ENCODE assay signal across 2 cellular contexts in genomic region chrX:24561121-24561520, GRCh38.
TF ChIP-seq lines count a peak whose summit lies in the region.

No MANE protein-coding gene starts in this region.

TF ChIP-seq in HCT116, 20 proteins besides CTCF, POLR2A, EP300 and RAD21 (continued from another document):
- TF ChIP-seq ZBTB33 (IDR thresholded peaks at IDR 0.05; ENCODE audit: extremely low read depth, insufficient replicate concordance, low read length) (no peak), EZH2 (IDR thresholded peaks at IDR 0.05) (no peak), TCF7L2 (IDR thresholded peaks at IDR 0.05; ENCODE audit: borderline replicate concordance, extremely low read depth, insufficient read depth, insufficient read length) (no peak), SIN3A (IDR thresholded peaks at IDR 0.05; ENCODE audit: low read depth) (no peak), EGR1 (IDR thresholded peaks at IDR 0.05; ENCODE audit: low read depth) (no peak), CEBPB (IDR thresholded peaks at IDR 0.05; ENCODE audit: low read depth) (no peak), REST (IDR thresholded peaks at IDR 0.05; ENCODE audit: low read depth) (no peak), SP1 (IDR thresholded peaks at IDR 0.05; ENCODE audit: low read depth) (no peak), CBX3 (IDR thresholded peaks at IDR 0.05; ENCODE audit: low read depth) (no peak), ELF1 (IDR thresholded peaks at IDR 0.05; ENCODE audit: borderline replicate concordance, low read depth) (no peak), SRF (IDR thresholded peaks at IDR 0.05; ENCODE audit: low read depth) (no peak), YY1 (IDR thresholded peaks at IDR 0.05; ENCODE audit: extremely low read depth, insufficient replicate concordance, low read depth, low read length) (no peak), FOSL1 (IDR thresholded peaks at IDR 0.05; ENCODE audit: low read depth) (no peak), ZNF274 (IDR thresholded peaks at IDR 0.05; ENCODE audit: low read depth, low read length) (no peak)

TF ChIP-seq in SK-N-SH, 30 proteins besides CTCF, POLR2A, EP300 and RAD21 (continued from another document):
- TF ChIP-seq IRF3 (IDR thresholded peaks at IDR 0.05; ENCODE audit: low read depth, low read length) (no peak), MEF2A (IDR thresholded peaks at IDR 0.05; ENCODE audit: borderline replicate concordance, low read depth) (no peak), YY1 (IDR thresholded peaks at IDR 0.05; ENCODE audit: low read depth) (no peak), RCOR1 (IDR thresholded peaks at IDR 0.05; ENCODE audit: low read length) (no peak), TAF1 (IDR thresholded peaks at IDR 0.05; ENCODE audit: borderline replicate concordance, low read depth, low read length) (no peak), CHD2 (IDR thresholded peaks at IDR 0.05; ENCODE audit: low read length, partially characterized antibody) (no peak), GATA2 (CRISPR knock-in tag; IDR thresholded peaks at IDR 0.05) (no peak), RXRA (IDR thresholded peaks at IDR 0.05; ENCODE audit: borderline replicate concordance, low read depth) (no peak), FOXM1 (IDR thresholded peaks at IDR 0.05; ENCODE audit: low read depth) (no peak), GABPA (IDR thresholded peaks at IDR 0.05; ENCODE audit: low read depth) (no peak)
